In genomic region chr6:39979461-39980328, GRCh38 we compare ENCODE assay signal across 14 cellular contexts.
"Had no signal": no experiment of that assay in that cellular context is flagged by ENCODE, and none has a peak within 500 bp of the region (broad histone marks: within the 10 kb centered on the region; RNA-seq: fewer than 3 reads in every experiment).

No MANE protein-coding gene starts in this region.

- FAIRE-seq: endothelial cell of umbilical vein, TTC549 had no signal

- H3K4me3 ChIP-seq: lung, testis had no signal

- H3K36me3 ChIP-seq: brain microvascular endothelial cell had no signal

- ATAC-seq: naive thymus-derived CD4-positive, alpha-beta T cell; stimulated activated naive B cell treated with anti-CD40 and anti-IgM and Interleukin-4, amounts not matched to agents 10 μg/mL and 1 μg/mL and 100 μg/mL, for 72 hours had no signal

- H3K27me3 ChIP-seq: testis had no signal

- H3K9me3 ChIP-seq: testis had no signal

- DNase-seq: activated CD4-positive, CD25-positive, alpha-beta regulatory T cell; amniotic stem cell; brain microvascular endothelial cell; hypothalamus; kidney glomerular epithelial cell; naive thymus-derived CD4-positive, alpha-beta T cell; right cardiac atrium; stimulated activated CD4-positive, alpha-beta T cell treated with anti-CD3 and anti-CD28 coated beads, Interleukin-2, amount 100 ng/mL, for 24 hours; stimulated activated naive B cell treated with anti-CD40 and anti-IgM and Interleukin-4, amounts not matched to agents 10 μg/mL and 1 μg/mL and 100 μg/mL, for 72 hours; T-helper 2 cell; testis had no signal

- H3K27ac ChIP-seq: brain microvascular endothelial cell, testis had no signal
